ENCODE assay signal across 9 cellular contexts in the genomic region with DNA sequence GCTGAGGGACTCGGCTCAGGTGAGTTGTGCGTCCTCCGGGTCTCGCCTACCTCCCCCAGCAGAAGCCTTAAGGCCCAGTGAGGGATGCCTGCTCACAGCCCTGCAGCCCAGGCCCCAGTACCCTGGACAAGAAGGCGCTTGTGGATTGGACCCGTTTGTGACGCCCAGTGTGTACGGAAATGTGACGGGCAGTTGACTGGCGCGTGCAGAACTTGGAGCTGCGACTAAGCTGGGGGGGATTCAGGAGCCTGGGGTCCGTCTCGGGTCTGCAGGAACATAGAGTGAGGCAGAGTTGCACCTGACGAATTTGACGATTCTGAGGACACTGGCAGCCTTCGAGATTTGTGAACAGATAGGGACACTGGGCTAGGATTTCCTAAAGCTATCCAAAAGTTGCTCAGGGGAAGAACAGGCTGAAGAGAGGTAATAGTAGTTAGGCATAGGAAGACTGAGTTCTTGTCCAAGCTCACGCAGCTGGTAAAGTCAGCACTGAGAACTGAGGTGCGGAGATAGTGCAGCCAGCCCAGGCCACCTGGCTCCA. TPM values are rescaled to one million over a fixed set of nuclear protein-coding genes. Genes with fewer than 3 reads are reported as not detected.
A peak's percentile ranks its signal among the peaks of the same experiment; 100 is the strongest.
DNase-seq lines count a peak whose midpoint lies in the region; ATAC-seq lines count a peak whose summit lies in the region.
"Had no signal": no experiment of that assay in that cellular context is flagged by ENCODE, and none has a peak within 500 bp of the region (broad histone marks: within the 10 kb centered on the region; RNA-seq: fewer than 3 reads in every experiment).

No MANE protein-coding gene starts in this region.

- ATAC-seq in GM21360 (IDR thresholded peaks at IDR 0.05; ENCODE audit: unreplicated experiment) (peak; percentile 13), HG03175 (IDR thresholded peaks at IDR 0.05; ENCODE audit: unreplicated experiment) (no peak), GM21619 (IDR thresholded peaks at IDR 0.05; ENCODE audit: unreplicated experiment) (no peak)

- H3K9me3 ChIP-seq in NT2/D1 (ENCODE audit: insufficient read depth, low read length) (peaks cover 41% of the 10 kb centered on the region), esophagus (ENCODE audit: control insufficient read depth in 2 of 2, insufficient read depth in 1 of 2, low read depth in 1 of 2, low read length in 1 of 2) (peaks cover 22 to 41% of the 10 kb centered on the region in 2 donors)

- H3K4me3 ChIP-seq in NT2/D1 (ENCODE audit: insufficient read length, low read depth) (peak overlapping the region; percentile 99), esophagus (ENCODE audit: low read depth in 1 of 2, low read length in 2 of 2) (peak overlapping the region; percentile 94 to 98), rectal smooth muscle tissue (ENCODE audit: low read length) (peak overlapping the region; percentile 99)

- H3K36me3 ChIP-seq in NT2/D1 (ENCODE audit: insufficient read depth, insufficient read length, low read length) (peaks cover 48% of the 10 kb centered on the region), esophagus (ENCODE audit: control insufficient read depth in 2 of 2, insufficient read depth in 2 of 2, low read length in 1 of 2) (peaks cover 9 to 36% of the 10 kb centered on the region in 2 donors), rectal smooth muscle tissue (ENCODE audit: control insufficient read depth, insufficient read depth, low read length) (peaks cover 33% of the 10 kb centered on the region)

- H3K27ac ChIP-seq in esophagus (ENCODE audit: low read depth in 2 of 2, low read length in 1 of 2) (peak overlapping the region in 1 of 2 donors; percentile 76), rectal smooth muscle tissue (ENCODE audit: low read depth, low read length) (no peak overlapping the region)

- H3K4me1 ChIP-seq in NT2/D1 (ENCODE audit: insufficient read depth, insufficient read length) (no peaks in the 10 kb centered on the region), esophagus (ENCODE audit: control insufficient read depth in 2 of 2, insufficient read depth in 2 of 2, low read length in 1 of 2) (peaks cover 2 to 7% of the 10 kb centered on the region in 2 donors), rectal smooth muscle tissue (ENCODE audit: control insufficient read depth, insufficient read depth, low read length) (peaks cover 10% of the 10 kb centered on the region)

- DNase-seq in NT2/D1 (ENCODE audit: low read depth, low spot score) (no peak), occipital lobe (lab: John Stamatoyannopoulos, UW) (no peak), COLO829 (ENCODE audit: low spot score) (no peak)

- 4 to 5% methylated on average over 19 of the region's 19 CpGs for WGBS in esophagus, 2 donors

- H3K9ac ChIP-seq in NT2/D1 (ENCODE audit: insufficient read length, low read depth) (peak overlapping the region; percentile 99), rectal smooth muscle tissue (ENCODE audit: low read length) (peak overlapping the region; percentile 53)

- H3K27me3 ChIP-seq in NT2/D1 (ENCODE audit: insufficient read depth, insufficient read length) (no peaks in the 10 kb centered on the region), esophagus (ENCODE audit: control insufficient read depth in 1 of 2, insufficient read depth in 2 of 2, low read length in 2 of 2) (no peaks in the 10 kb centered on the region), rectal smooth muscle tissue (ENCODE audit: control insufficient read depth, insufficient read depth, low read length) (no peaks in the 10 kb centered on the region)

RNA-seq across cellular contexts. Expression of a gene that starts 0.5 kb away (rescaled TPM):
- 1 to 10 TPM; 1.2 to 2.2 TPM for polyA plus RNA-seq in esophagus
- 30.1 TPM for total RNA-seq in occipital lobe

RNA-seq across cellular contexts. Expression of a gene that starts 13.6 kb away (rescaled TPM):
- polyA plus RNA-seq in esophagus: under 1 TPM; 0.01 to 0.08 TPM
- total RNA-seq in occipital lobe: not detected
- total RNA-seq: T-helper 2 cell treated with Interferon-gamma antibody and Interleukin-4, amounts not matched to agents 100 ng/mL and 5 ng/mL, for 36 hours had no signal

RNA-seq across cellular contexts. Expression of a gene that starts 26.7 kb away (rescaled TPM):
- polyA plus RNA-seq in esophagus: 1 to 10 TPM in 1 of 2 donors, under 1 TPM in 1; 0.98 to 1.6 TPM
- total RNA-seq in occipital lobe: 42.7 TPM

RNA-seq across cellular contexts. Expression of a gene that starts 45.1 kb away (rescaled TPM):
- 1 to 10 TPM; 1.3 to 1.5 TPM for polyA plus RNA-seq in esophagus
- total RNA-seq in occipital lobe: 36.2 TPM

RNA-seq across cellular contexts. Expression of a gene that starts 49.3 kb away (rescaled TPM):
- 1 to 10 TPM; 4.3 to 5.7 TPM for polyA plus RNA-seq in esophagus
- 34.9 TPM for total RNA-seq in occipital lobe
